Comparison of ENCODE assay signal across 12 cellular contexts in the genomic region with DNA sequence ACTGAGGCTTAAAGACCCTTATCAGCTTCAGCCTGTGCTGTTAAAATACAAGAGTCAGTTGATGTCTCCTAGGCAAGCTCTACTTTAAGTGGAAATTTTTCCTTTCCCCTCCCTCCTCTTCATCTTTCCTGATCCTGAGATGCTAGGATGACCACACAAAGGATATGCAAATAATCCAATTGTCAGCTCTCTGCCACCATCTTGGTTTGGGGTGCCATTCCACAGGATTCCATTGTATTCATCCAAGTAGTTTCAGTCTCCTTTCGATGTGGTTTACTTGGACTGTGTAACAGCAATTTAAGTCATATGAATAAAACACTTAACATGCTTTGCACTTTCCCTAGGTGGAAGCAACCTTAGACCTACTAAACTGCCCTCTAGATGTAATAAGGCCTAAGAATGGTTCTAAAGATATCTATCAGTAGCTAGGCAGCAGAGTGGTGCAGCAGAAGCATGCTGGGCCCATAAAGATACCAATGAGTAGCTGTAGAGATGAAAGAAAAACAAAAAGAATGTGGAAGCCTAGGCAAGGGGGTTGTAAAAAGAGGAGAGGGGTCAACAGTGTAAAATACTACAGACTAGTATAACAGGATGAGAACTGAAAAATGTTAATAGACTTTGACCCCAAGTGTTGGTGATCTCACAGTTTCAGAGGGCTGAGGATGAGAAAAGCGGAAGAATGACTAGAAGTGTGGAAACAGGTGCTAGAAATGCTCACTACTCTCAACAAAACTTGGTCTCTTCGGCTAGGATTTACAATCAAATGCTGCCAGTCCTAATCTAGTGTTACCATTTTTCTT. TPM values are rescaled to one million over a fixed set of nuclear protein-coding genes. Genes with fewer than 3 reads are reported as not detected.
A peak's percentile ranks its signal among the peaks of the same experiment; 100 is the strongest.
DNase-seq lines count a peak whose midpoint lies in the region; ATAC-seq and FAIRE-seq lines count a peak whose summit lies in the region.
"Had no signal": no experiment of that assay in that cellular context is flagged by ENCODE, and none has a peak within 500 bp of the region (broad histone marks: within the 10 kb centered on the region; RNA-seq: fewer than 3 reads in every experiment).

No MANE protein-coding gene starts in this region.

- H3K4me3 ChIP-seq in small intestine (ENCODE audit: low read depth in 1 of 2, low read length in 2 of 2): no peak overlapping the region

- ATAC-seq in GM19035 (IDR thresholded peaks at IDR 0.05; ENCODE audit: unreplicated experiment) (peak; percentile 66), HG02610 (IDR thresholded peaks at IDR 0.05; ENCODE audit: unreplicated experiment) (peak; percentile 63), HG03521 (IDR thresholded peaks at IDR 0.05; ENCODE audit: unreplicated experiment) (peak; percentile 52)
- ATAC-seq: naive thymus-derived CD4-positive, alpha-beta T cell had no signal

- 33 to 65% (median 43%) methylated on average over 3 of the region's 3 CpGs for WGBS in small intestine, 3 donors

- H3K9me3 ChIP-seq in small intestine (ENCODE audit: control insufficient read depth, low read depth): no peaks in the 10 kb centered on the region

- peaks cover 6 to 8% of the 10 kb centered on the region in 2 donors for H3K4me1 ChIP-seq in small intestine (ENCODE audit: control insufficient read depth in 2 of 2, insufficient read depth in 1 of 2, low read depth in 1 of 2, low read length in 1 of 2)

- no peak for FAIRE-seq in small intestine (lab: Jason Lieb, UNC)

- peak; percentile 72 for DNase-seq in small intestine
- DNase-seq in NCI-H2107 (lab: John Stamatoyannopoulos, UW): no peak
- no peak for DNase-seq in anterior cingulate cortex (lab: John Stamatoyannopoulos, UW)
- DNase-seq in NCI-H146 (lab: John Stamatoyannopoulos, UW): no peak
- no peak for DNase-seq in DMS 273 (lab: John Stamatoyannopoulos, UW; ENCODE audit: unreplicated experiment)
- DNase-seq: activated T-cell treated with anti-CD3 and anti-CD28 coated beads for 4 hours; DND-41; naive thymus-derived CD4-positive, alpha-beta T cell; T-helper 9 cell had no signal

- H3K27me3 ChIP-seq in small intestine (ENCODE audit: control insufficient read depth in 2 of 2, insufficient read depth in 2 of 2, low read length in 2 of 2): peaks cover 0 to 2% of the 10 kb centered on the region in 2 donors

- H3K36me3 ChIP-seq in small intestine (ENCODE audit: control insufficient read depth in 2 of 2, insufficient read depth in 2 of 2, low read length in 2 of 2): no peaks in the 10 kb centered on the region

- peak overlapping the region in 1 of 2 donors; percentile 76 for H3K27ac ChIP-seq in small intestine (ENCODE audit: low read depth in 1 of 2, low read length in 1 of 2)

RNA-seq across cellular contexts. Expression of gene CFAP69, which starts 2.4 kb away (rescaled TPM):
- 1 to 10 TPM; 1.0 to 4.9 (median 3.8) TPM for polyA plus RNA-seq in small intestine
- polyA plus RNA-seq: naive thymus-derived CD4-positive, alpha-beta T cell had no signal

RNA-seq across cellular contexts. Expression of gene STEAP2, which starts 31.0 kb away (rescaled TPM):
- 1 to 10 TPM; 2.2 to 6.8 (median 2.2) TPM for polyA plus RNA-seq in small intestine
- polyA plus RNA-seq: naive thymus-derived CD4-positive, alpha-beta T cell had no signal
